ENCODE assay signal across 18 cellular contexts in the genomic region with DNA sequence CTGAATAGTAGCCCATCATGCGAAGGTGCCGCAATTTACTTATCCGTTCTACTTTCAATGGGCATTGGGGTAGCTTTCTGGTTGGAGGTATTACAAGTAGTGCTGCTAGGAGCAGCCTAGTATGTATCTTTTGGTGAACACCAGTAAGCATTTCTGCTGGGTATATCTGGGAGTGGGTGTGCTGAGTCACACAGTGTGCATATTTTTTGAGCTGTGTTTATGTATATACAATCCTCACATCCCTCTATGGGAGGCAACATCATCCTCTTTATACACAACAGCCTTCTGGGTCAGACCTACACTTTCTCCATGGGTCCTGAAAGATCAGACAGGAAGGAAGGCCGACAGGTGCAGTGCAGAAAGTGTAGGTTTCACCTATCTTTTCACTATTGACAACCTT.
"Had no signal": no experiment of that assay in that cellular context is flagged by ENCODE, and none has a peak within 500 bp of the region (broad histone marks: within the 10 kb centered on the region; RNA-seq: fewer than 3 reads in every experiment).

No MANE protein-coding gene starts in this region.

- H3K27me3 ChIP-seq: body of pancreas, sigmoid colon, thyroid gland, upper lobe of right lung had no signal

- H3K4me3 Mint-ChIP-seq: activated CD4-positive, alpha-beta memory T cell treated with anti-CD3 and anti-CD28 coated beads for 36 hours; activated naive CD4-positive, alpha-beta T cell treated with anti-CD3 and anti-CD28 coated beads, Interleukin-2, amount 10 ng/mL, durations not matched to agents 7 days and 5 days; naive thymus-derived CD8-positive, alpha-beta T cell; T-helper 17 cell had no signal

- H3K4me1 Mint-ChIP-seq: activated naive CD4-positive, alpha-beta T cell treated with anti-CD3 and anti-CD28 coated beads, Interleukin-2, amount 10 ng/mL, durations not matched to agents 7 days and 5 days had no signal

- H3K9me3 ChIP-seq: body of pancreas, lower lobe of right lung, thyroid gland, upper lobe of right lung had no signal

- H3K36me3 ChIP-seq: lower lobe of right lung, thyroid gland had no signal

- DNase-seq: activated CD4-positive, alpha-beta memory T cell treated with anti-CD3 and anti-CD28 coated beads for 36 hours; activated CD4-positive, alpha-beta T cell treated with anti-CD3 and anti-CD28 coated beads for 48 hours; activated CD4-positive, CD25-positive, alpha-beta regulatory T cell; activated naive CD4-positive, alpha-beta T cell treated with anti-CD3 and anti-CD28 coated beads, Interleukin-2, amount 10 ng/mL, durations not matched to agents 7 days and 5 days; activated T-cell treated with anti-CD3 and anti-CD28 coated beads, Interleukin-2, amount 50 U/mL, for 48 hours; body of pancreas; effector memory CD4-positive, alpha-beta T cell; lower lobe of right lung; naive thymus-derived CD8-positive, alpha-beta T cell; retina; sigmoid colon; spleen; stimulated activated CD4-positive, alpha-beta T cell treated with anti-CD3 and anti-CD28 coated beads, Interleukin-4, amount 100 ng/mL, for 1 hour; stimulated activated naive CD4-positive, alpha-beta T cell treated with Interleukin-2 at 50 U/mL for 16 hours; SW 1271; T-helper 17 cell; thyroid gland; upper lobe of right lung had no signal

- H3K36me3 Mint-ChIP-seq: activated CD4-positive, alpha-beta memory T cell treated with anti-CD3 and anti-CD28 coated beads for 36 hours; activated naive CD4-positive, alpha-beta T cell treated with anti-CD3 and anti-CD28 coated beads, Interleukin-2, amount 10 ng/mL, durations not matched to agents 7 days and 5 days had no signal

- H3K4me3 ChIP-seq: body of pancreas, lower lobe of right lung, sigmoid colon, spleen, thyroid gland, upper lobe of right lung had no signal

- H3K27ac ChIP-seq: body of pancreas, lower lobe of right lung, sigmoid colon, spleen, thyroid gland, upper lobe of right lung had no signal

- H3K27ac Mint-ChIP-seq: activated CD4-positive, alpha-beta memory T cell treated with anti-CD3 and anti-CD28 coated beads for 36 hours; activated naive CD4-positive, alpha-beta T cell treated with anti-CD3 and anti-CD28 coated beads, Interleukin-2, amount 10 ng/mL, durations not matched to agents 7 days and 5 days; naive thymus-derived CD8-positive, alpha-beta T cell; T-helper 17 cell had no signal

- H3K4me1 ChIP-seq: body of pancreas, lower lobe of right lung, spleen, upper lobe of right lung had no signal
